Comparison of ENCODE assay signal across 19 cellular contexts in the genomic region with DNA sequence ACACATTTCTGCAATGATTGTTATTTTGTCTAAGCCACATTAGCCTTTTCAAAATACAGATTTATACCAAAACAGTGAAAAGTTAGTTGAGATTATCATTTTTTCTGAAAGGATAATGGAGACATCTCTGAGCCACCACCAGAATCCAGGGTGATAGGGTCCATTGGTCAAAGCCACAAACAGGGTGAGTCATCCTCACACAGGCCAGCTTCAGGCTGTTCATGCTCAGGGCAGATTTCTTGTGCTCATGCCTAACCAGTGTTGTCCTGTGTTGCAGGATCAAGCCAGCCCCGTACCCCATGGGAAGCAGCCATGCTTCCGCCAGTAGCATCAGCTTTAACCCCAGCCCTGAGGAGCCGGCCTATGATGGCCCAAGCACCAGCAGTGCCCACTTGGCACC. TPM values are rescaled to one million over a fixed set of nuclear protein-coding genes. Genes with fewer than 3 reads are reported as not detected.
A peak's percentile ranks its signal among the peaks of the same experiment; 100 is the strongest.
DNase-seq lines count a peak whose midpoint lies in the region; ATAC-seq and TF ChIP-seq lines count a peak whose summit lies in the region.
"Had no signal": no experiment of that assay in that cellular context is flagged by ENCODE, and none has a peak within 500 bp of the region (broad histone marks: within the 10 kb centered on the region; RNA-seq: fewer than 3 reads in every experiment).

No MANE protein-coding gene starts in this region.

- TF ChIP-seq CTCF in HCT116 (IDR thresholded peaks at IDR 0.05 in 2 of 3, conservative IDR thresholded peaks at IDR 0.05 in 1 of 3; ENCODE audit: borderline replicate concordance in 1 of 3, insufficient read depth in 1 of 3, low read depth in 2 of 3, low read length in 2 of 3) (no peak), activated B cell treated with CpG ODN at 0.5 μM for 24 hours (IDR thresholded peaks at IDR 0.05) (no peak), fibroblast of the aortic adventitia (IDR thresholded peaks at IDR 0.05; ENCODE audit: insufficient read depth, low read length) (no peak), WERI-Rb-1 (IDR thresholded peaks at IDR 0.05; ENCODE audit: low read depth, low read length) (no peak)

- no peak overlapping the region for H3K27ac ChIP-seq in HCT116 (ENCODE audit: low read depth, low read length)
- H3K27ac ChIP-seq in WERI-Rb-1, result no peak overlapping the region
- H3K27ac ChIP-seq in CD8-positive, alpha-beta memory T cell (ENCODE audit: low read depth, low read length), result no peak overlapping the region
- H3K27ac ChIP-seq: coronary artery, foreskin keratinocyte, vagina had no signal

- H3K27me3 ChIP-seq in HCT116 (ENCODE audit: insufficient read depth, low read length) (no peaks in the 10 kb centered on the region), WERI-Rb-1 (ENCODE audit: insufficient read depth, low read depth, severe bottlenecking) (no peaks in the 10 kb centered on the region)
- H3K27me3 ChIP-seq in CD8-positive, alpha-beta memory T cell (ENCODE audit: insufficient read depth, low read length, poor library complexity, severe bottlenecking), result no peaks in the 10 kb centered on the region
- H3K27me3 ChIP-seq: foreskin keratinocyte, vagina had no signal

- no peaks in the 10 kb centered on the region for H3K9me2 ChIP-seq in HCT116 (ENCODE audit: insufficient read depth)

- intact Hi-C loops in HCT116 (cut with micrococcal nuclease) (no loop called here), activated B cell treated with CpG ODN at 0.5 μM for 24 hours (cut with micrococcal nuclease) (no loop called here)

- peaks cover 0 to 10% of the 10 kb centered on the region in 2 experiments; a peak in 1 of 4 replicates for H3K4me1 ChIP-seq in HCT116 (ENCODE audit: control insufficient read depth in 1 of 2, insufficient read depth in 2 of 2, low read length in 2 of 2)
- H3K4me1 ChIP-seq in CD8-positive, alpha-beta memory T cell (ENCODE audit: insufficient read depth, low read length), result no peaks in the 10 kb centered on the region
- H3K4me1 ChIP-seq: foreskin keratinocyte, HAP-1, vagina had no signal

- no peak overlapping the region for H3K27ac Mint-ChIP-seq in activated B cell treated with CpG ODN at 0.5 μM for 24 hours
- peak overlapping the region in 1 of 8 donors; percentile 37 for H3K27ac Mint-ChIP-seq in CD8-positive, alpha-beta memory T cell
- H3K27ac Mint-ChIP-seq: stimulated activated memory B cell treated with anti-CD40 and anti-IgM and Interleukin-4, amounts not matched to agents 10 μg/mL and 1 μg/mL and 100 μg/mL, for 72 hours had no signal

- H3K4me2 ChIP-seq in HCT116 (ENCODE audit: low read length), result no peak overlapping the region

- POLR2A ChIA-PET in HCT116 (lab: Charles Lee), result no interaction called here
- POLR2A ChIA-PET in activated B cell treated with CpG ODN at 0.5 μM for 24 hours (lab: Charles Lee), result interaction anchor here (0.6 to 0.9 kb wide), 2 partner anchors 13 to 134 kb away, joined by 3 read pairs; no protein-coding TSS in a partner anchor
- POLR2A ChIA-PET in CD8-positive, alpha-beta memory T cell (lab: Charles Lee), result no interaction called here

- no peak overlapping the region for H2AFZ ChIP-seq in HCT116 (ENCODE audit: low read depth, low read length, poor library complexity, severe bottlenecking)

- H3K4me3 ChIP-seq in HCT116 (replicated peaks in 1 of 2; ENCODE audit: low read depth in 1 of 2, low read length in 2 of 2) (no peak overlapping the region), fibroblast of the aortic adventitia (ENCODE audit: low read depth, low read length) (no peak overlapping the region), WERI-Rb-1 (ENCODE audit: low read depth, low read length) (no peak overlapping the region)
- H3K4me3 ChIP-seq in CD8-positive, alpha-beta memory T cell (ENCODE audit: low read length), result no peak overlapping the region
- H3K4me3 ChIP-seq: coronary artery, HAP-1, vagina had no signal

- RAD21 ChIA-PET in HCT116 (lab: Charles Lee; ENCODE audit: low non-redundant PET in 1 of 2, low total read pairs in 2 of 2, uncharacterized antibody in 2 of 2, unreplicated experiment in 2 of 2), result no interaction called here

- CTCF ChIA-PET in HCT116 (lab: Charles Lee) (no interaction called here), activated B cell treated with CpG ODN at 0.5 μM for 24 hours (lab: Charles Lee) (no interaction called here)
- CTCF ChIA-PET in CD8-positive, alpha-beta memory T cell (lab: Charles Lee), result interaction anchor here (0.9 to 1.9 kb wide), 2 partner anchors 10 to 15 kb away, joined by 3 to 6 read pairs; no protein-coding TSS in a partner anchor

- TF ChIP-seq POLR2A in HCT116 (IDR thresholded peaks at IDR 0.05; ENCODE audit: borderline replicate concordance, extremely low read depth, insufficient read depth, insufficient read length), result no peak

- no peak for TF ChIP-seq RAD21 in HCT116 (IDR thresholded peaks at IDR 0.05; ENCODE audit: low read depth)

- ATAC-seq in HCT116 (0 out of 2 replicates have a peak, but pooled peaks have one; percentile 34), activated B cell treated with CpG ODN at 0.5 μM for 24 hours (ENCODE audit: low read depth) (peak; percentile 40)
- ATAC-seq: foreskin keratinocyte; naive thymus-derived CD4-positive, alpha-beta T cell; stimulated activated memory B cell treated with anti-CD40 and anti-IgM and Interleukin-4, amounts not matched to agents 10 μg/mL and 1 μg/mL and 100 μg/mL, for 72 hours had no signal

- H3K9me3 Mint-ChIP-seq in activated B cell treated with CpG ODN at 0.5 μM for 24 hours, result no peaks in the 10 kb centered on the region
- H3K9me3 Mint-ChIP-seq in CD8-positive, alpha-beta memory T cell, result no peaks in the 10 kb centered on the region
- H3K9me3 Mint-ChIP-seq: activated naive CD4-positive, alpha-beta T cell treated with anti-CD3 and anti-CD28 coated beads, Interleukin-2, amount 50 U/mL, for 72 hours; naive thymus-derived CD4-positive, alpha-beta T cell; stimulated activated memory B cell treated with anti-CD40 and anti-IgM and Interleukin-4, amounts not matched to agents 10 μg/mL and 1 μg/mL and 100 μg/mL, for 72 hours had no signal

- H3K36me3 ChIP-seq in HCT116 (ENCODE audit: control insufficient read depth in 1 of 2, insufficient read depth in 2 of 2, low read length in 2 of 2) (peaks cover 87 to 88% of the 10 kb centered on the region in 2 experiments), WERI-Rb-1 (peaks cover 96% of the 10 kb centered on the region)
- H3K36me3 ChIP-seq in CD8-positive, alpha-beta memory T cell (ENCODE audit: insufficient read depth, low read length), result peaks cover 75% of the 10 kb centered on the region

- DNase-seq in A172 (ENCODE audit: low spot score) (peak; percentile 51), HCT116 (ENCODE audit: low read depth, low spot score) (no peak), activated B cell treated with CpG ODN at 0.5 μM for 24 hours (no peak), fibroblast of the aortic adventitia (ENCODE audit: low read depth) (peak; percentile 27), retina (no peak), WERI-Rb-1 (no peak), NCI-H82 treated with DMSO at 0.1 percent for 48 hours (lab: John Stamatoyannopoulos, UW; ENCODE audit: unreplicated experiment) (no peak)
- DNase-seq in CD8-positive, alpha-beta memory T cell, result no peak
- DNase-seq: DMS79; foreskin keratinocyte; naive thymus-derived CD4-positive, alpha-beta T cell; NCI-H1092 treated with DMSO at 0.1 percent for 48 hours; NCI-H446; stimulated activated CD4-positive, alpha-beta T cell treated with anti-CD3 and anti-CD28 coated beads, Interleukin-4, amount 100 ng/mL, for 1 hour had no signal

- no peaks in the 10 kb centered on the region for H3K27me3 Mint-ChIP-seq in activated B cell treated with CpG ODN at 0.5 μM for 24 hours
- H3K27me3 Mint-ChIP-seq in CD8-positive, alpha-beta memory T cell, result no peaks in the 10 kb centered on the region
- H3K27me3 Mint-ChIP-seq: naive thymus-derived CD4-positive, alpha-beta T cell; stimulated activated memory B cell treated with anti-CD40 and anti-IgM and Interleukin-4, amounts not matched to agents 10 μg/mL and 1 μg/mL and 100 μg/mL, for 72 hours had no signal

- H4K20me1 ChIP-seq in HCT116 (ENCODE audit: insufficient read depth), result peaks cover 7% of the 10 kb centered on the region; the same call in 1 of the 2 replicates

- H3K4me3 Mint-ChIP-seq in activated B cell treated with CpG ODN at 0.5 μM for 24 hours, result no peak overlapping the region
- H3K4me3 Mint-ChIP-seq in CD8-positive, alpha-beta memory T cell, result no peak overlapping the region
- H3K4me3 Mint-ChIP-seq: naive thymus-derived CD4-positive, alpha-beta T cell; stimulated activated memory B cell treated with anti-CD40 and anti-IgM and Interleukin-4, amounts not matched to agents 10 μg/mL and 1 μg/mL and 100 μg/mL, for 72 hours had no signal

- peaks cover 40% of the 10 kb centered on the region for H3K79me2 ChIP-seq in HCT116 (ENCODE audit: insufficient read depth, low read length)

- H3K4me1 Mint-ChIP-seq in activated B cell treated with CpG ODN at 0.5 μM for 24 hours, result peaks cover 4% of the 10 kb centered on the region
- H3K4me1 Mint-ChIP-seq in CD8-positive, alpha-beta memory T cell, result peaks cover 0 to 11% (median 5%) of the 10 kb centered on the region in 3 donors

- BruUV-seq in HCT116 (replicated peaks; lab: Mats Ljungman, UMichigan), result no TSS peak

- peaks cover 91% of the 10 kb centered on the region for H3K36me3 Mint-ChIP-seq in activated B cell treated with CpG ODN at 0.5 μM for 24 hours (ENCODE audit: low read depth)
- peaks cover under 1 to 96% (median 29%) of the 10 kb centered on the region in 3 donors for H3K36me3 Mint-ChIP-seq in CD8-positive, alpha-beta memory T cell

- H3K9me3 ChIP-seq in HCT116 (ENCODE audit: control insufficient read depth in 1 of 2, insufficient read depth in 1 of 2, low read depth in 1 of 2, low read length in 2 of 2) (no peaks in the 10 kb centered on the region), WERI-Rb-1 (ENCODE audit: severe bottlenecking) (no peaks in the 10 kb centered on the region)
- no peaks in the 10 kb centered on the region for H3K9me3 ChIP-seq in CD8-positive, alpha-beta memory T cell (ENCODE audit: low read length)
- H3K9me3 ChIP-seq: HAP-1, vagina had no signal

- no peak overlapping the region for H3K9ac ChIP-seq in HCT116 (ENCODE audit: low read length)

RNA-seq across cellular contexts. Expression of a gene that starts 13.4 kb away (rescaled TPM):
- 28.1 and 29.4 TPM in 2 replicates for total RNA-seq in A172 (2014; rRNA removed; shearing (Covaris generic))
- total RNA-seq in HCT116 (2021; ENCODE audit: unreplicated experiment), result 39.3 TPM
- 12.8 and 14.9 TPM in 2 replicates for polyA plus RNA-seq in HCT116 (2012)
- 70.2 and 72.6 TPM in 2 replicates for total RNA-seq in activated B cell treated with CpG ODN at 0.5 μM for 24 hours
- 33.4 and 41.9 TPM in 2 replicates for total RNA-seq in fibroblast of the aortic adventitia (ENCODE audit: low replicate concordance)
- 10 to 100 TPM; 64.1 to 69.0 TPM for total RNA-seq in CD8-positive, alpha-beta memory T cell
- 32.3 TPM for polyA plus RNA-seq in CD8-positive, alpha-beta memory T cell

RNA-seq across cellular contexts. Expression of a gene that starts 21.5 kb away (rescaled TPM):
- total RNA-seq in A172 (2014; rRNA removed; shearing (Covaris generic)), result 47.9 and 73.3 TPM in 2 replicates
- total RNA-seq in HCT116 (2021; ENCODE audit: unreplicated experiment) (57.2 TPM), activated B cell treated with CpG ODN at 0.5 μM for 24 hours (58.7 and 63.3 TPM in 2 replicates), fibroblast of the aortic adventitia (ENCODE audit: low replicate concordance) (43.8 and 50.0 TPM in 2 replicates)
- polyA plus RNA-seq in HCT116 (2012), result 30.0 and 36.7 TPM in 2 replicates
- total RNA-seq in CD8-positive, alpha-beta memory T cell, result 100 to 1,000 TPM; 105 TPM
- polyA plus RNA-seq in CD8-positive, alpha-beta memory T cell, result 68.5 TPM

RNA-seq across cellular contexts. Expression of a gene that starts 34.3 kb away (rescaled TPM):
- total RNA-seq in A172 (2014; rRNA removed; shearing (Covaris generic)), result 59.0 and 68.0 TPM in 2 replicates
- total RNA-seq in HCT116 (2021; ENCODE audit: unreplicated experiment) (78.0 TPM), activated B cell treated with CpG ODN at 0.5 μM for 24 hours (75.8 and 81.6 TPM in 2 replicates), fibroblast of the aortic adventitia (ENCODE audit: low replicate concordance) (11.8 and 39.9 TPM in 2 replicates)
- 64.3 and 66.1 TPM in 2 replicates for polyA plus RNA-seq in HCT116 (2012)
- total RNA-seq in CD8-positive, alpha-beta memory T cell, result 100 to 1,000 TPM in 1 of 2 experiments, 10 to 100 TPM in 1; 99.9 to 100 TPM
- polyA plus RNA-seq in CD8-positive, alpha-beta memory T cell, result 109 TPM

RNA-seq across cellular contexts. Expression of a gene that starts 43.9 kb away (rescaled TPM):
- total RNA-seq in A172 (2014; rRNA removed; shearing (Covaris generic)), result 109 and 110 TPM in 2 replicates
- 114 TPM for total RNA-seq in HCT116 (2021; ENCODE audit: unreplicated experiment)
- 126 and 140 TPM in 2 replicates for polyA plus RNA-seq in HCT116 (2012)
- 15.9 and 16.4 TPM in 2 replicates for total RNA-seq in activated B cell treated with CpG ODN at 0.5 μM for 24 hours
- total RNA-seq in fibroblast of the aortic adventitia (ENCODE audit: low replicate concordance), result 5.0 and 16.7 TPM in 2 replicates
- 10 to 100 TPM; 50.5 to 55.3 TPM for total RNA-seq in CD8-positive, alpha-beta memory T cell
- polyA plus RNA-seq in CD8-positive, alpha-beta memory T cell, result 17.2 TPM

Comparison
In these comparisons a context has a peak if more than half of its experiments do, and no peak if none do; other contexts are left out.
1. DNase-seq: peak in A172 (single experiment) and fibroblast of the aortic adventitia (single experiment); none in HCT116 (single experiment), activated B cell treated with CpG ODN at 0.5 μM for 24 hours (single experiment), retina (single experiment), WERI-Rb-1 (single experiment), CD8-positive, alpha-beta memory T cell (0 of 5) and NCI-H82 treated with DMSO at 0.1 percent for 48 hours (single experiment).